1 cellular context compared by ENCODE assay signal in the genomic region with DNA sequence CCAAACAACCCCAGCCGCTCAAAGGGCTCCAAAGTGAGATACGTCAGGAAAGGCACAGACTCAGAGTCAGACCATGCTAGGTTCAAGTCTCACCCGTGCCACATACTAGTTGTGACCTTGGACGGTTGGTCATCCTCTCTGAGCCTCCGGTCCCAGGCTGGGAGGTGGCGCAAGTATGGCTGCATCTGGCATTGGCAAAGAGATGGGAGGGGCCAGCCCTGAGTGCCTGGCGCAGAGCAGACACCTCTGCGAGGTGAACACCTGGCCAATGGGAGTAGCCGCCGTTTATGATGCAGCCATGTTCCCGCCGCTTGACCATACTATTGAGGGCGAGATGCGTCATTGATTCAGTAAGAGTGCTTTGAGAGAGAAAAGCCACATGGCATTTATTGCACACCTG.
TF ChIP-seq lines count a peak whose summit lies in the region.

No MANE protein-coding gene starts in this region.

TF ChIP-seq in WTC11, 78 proteins besides CTCF, POLR2A, EP300 and RAD21 (continued from another document):
- no peak for TF ChIP-seq OVOL2 (CRISPR knock-in tag; IDR thresholded peaks at IDR 0.05; ENCODE audit: borderline replicate concordance)
- TF ChIP-seq, protein P1, sequence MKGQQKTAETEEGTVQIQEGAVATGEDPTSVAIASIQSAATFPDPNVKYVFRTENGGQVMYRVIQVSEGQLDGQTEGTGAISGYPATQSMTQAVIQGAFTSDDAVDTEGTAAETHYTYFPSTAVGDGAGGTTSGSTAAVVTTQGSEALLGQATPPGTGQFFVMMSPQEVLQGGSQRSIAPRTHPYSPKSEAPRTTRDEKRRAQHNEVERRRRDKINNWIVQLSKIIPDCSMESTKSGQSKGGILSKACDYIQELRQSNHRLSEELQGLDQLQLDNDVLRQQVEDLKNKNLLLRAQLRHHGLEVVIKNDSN (CRISPR knock-in tag; IDR thresholded peaks at IDR 0.05), result no peak
- no peak for TF ChIP-seq SMAD3 (CRISPR knock-in tag; IDR thresholded peaks at IDR 0.05; ENCODE audit: borderline replicate concordance)
- no peak for TF ChIP-seq NR1H2 (CRISPR knock-in tag; IDR thresholded peaks at IDR 0.05)
- no peak for TF ChIP-seq MYBL2 (CRISPR knock-in tag; IDR thresholded peaks at IDR 0.05)
- TF ChIP-seq RORB (CRISPR knock-in tag; IDR thresholded peaks at IDR 0.05), result no peak
- TF ChIP-seq FOXJ3 (CRISPR knock-in tag; IDR thresholded peaks at IDR 0.05; ENCODE audit: borderline replicate concordance), result no peak
- TF ChIP-seq, protein P2, sequence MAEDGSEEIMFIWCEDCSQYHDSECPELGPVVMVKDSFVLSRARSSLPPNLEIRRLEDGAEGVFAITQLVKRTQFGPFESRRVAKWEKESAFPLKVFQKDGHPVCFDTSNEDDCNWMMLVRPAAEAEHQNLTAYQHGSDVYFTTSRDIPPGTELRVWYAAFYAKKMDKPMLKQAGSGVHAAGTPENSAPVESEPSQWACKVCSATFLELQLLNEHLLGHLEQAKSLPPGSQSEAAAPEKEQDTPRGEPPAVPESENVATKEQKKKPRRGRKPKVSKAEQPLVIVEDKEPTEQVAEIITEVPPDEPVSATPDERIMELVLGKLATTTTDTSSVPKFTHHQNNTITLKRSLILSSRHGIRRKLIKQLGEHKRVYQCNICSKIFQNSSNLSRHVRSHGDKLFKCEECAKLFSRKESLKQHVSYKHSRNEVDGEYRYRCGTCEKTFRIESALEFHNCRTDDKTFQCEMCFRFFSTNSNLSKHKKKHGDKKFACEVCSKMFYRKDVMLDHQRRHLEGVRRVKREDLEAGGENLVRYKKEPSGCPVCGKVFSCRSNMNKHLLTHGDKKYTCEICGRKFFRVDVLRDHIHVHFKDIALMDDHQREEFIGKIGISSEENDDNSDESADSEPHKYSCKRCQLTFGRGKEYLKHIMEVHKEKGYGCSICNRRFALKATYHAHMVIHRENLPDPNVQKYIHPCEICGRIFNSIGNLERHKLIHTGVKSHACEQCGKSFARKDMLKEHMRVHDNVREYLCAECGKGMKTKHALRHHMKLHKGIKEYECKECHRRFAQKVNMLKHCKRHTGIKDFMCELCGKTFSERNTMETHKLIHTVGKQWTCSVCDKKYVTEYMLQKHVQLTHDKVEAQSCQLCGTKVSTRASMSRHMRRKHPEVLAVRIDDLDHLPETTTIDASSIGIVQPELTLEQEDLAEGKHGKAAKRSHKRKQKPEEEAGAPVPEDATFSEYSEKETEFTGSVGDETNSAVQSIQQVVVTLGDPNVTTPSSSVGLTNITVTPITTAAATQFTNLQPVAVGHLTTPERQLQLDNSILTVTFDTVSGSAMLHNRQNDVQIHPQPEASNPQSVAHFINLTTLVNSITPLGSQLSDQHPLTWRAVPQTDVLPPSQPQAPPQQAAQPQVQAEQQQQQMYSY (CRISPR knock-in tag; IDR thresholded peaks at IDR 0.05), result no peak
- no peak for TF ChIP-seq TCF7 (CRISPR knock-in tag; IDR thresholded peaks at IDR 0.05; ENCODE audit: low read depth)
- TF ChIP-seq, protein P3, sequence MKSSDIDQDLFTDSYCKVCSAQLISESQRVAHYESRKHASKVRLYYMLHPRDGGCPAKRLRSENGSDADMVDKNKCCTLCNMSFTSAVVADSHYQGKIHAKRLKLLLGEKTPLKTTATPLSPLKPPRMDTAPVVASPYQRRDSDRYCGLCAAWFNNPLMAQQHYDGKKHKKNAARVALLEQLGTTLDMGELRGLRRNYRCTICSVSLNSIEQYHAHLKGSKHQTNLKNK (CRISPR knock-in tag; IDR thresholded peaks at IDR 0.05), result no peak
- TF ChIP-seq, protein P4, sequence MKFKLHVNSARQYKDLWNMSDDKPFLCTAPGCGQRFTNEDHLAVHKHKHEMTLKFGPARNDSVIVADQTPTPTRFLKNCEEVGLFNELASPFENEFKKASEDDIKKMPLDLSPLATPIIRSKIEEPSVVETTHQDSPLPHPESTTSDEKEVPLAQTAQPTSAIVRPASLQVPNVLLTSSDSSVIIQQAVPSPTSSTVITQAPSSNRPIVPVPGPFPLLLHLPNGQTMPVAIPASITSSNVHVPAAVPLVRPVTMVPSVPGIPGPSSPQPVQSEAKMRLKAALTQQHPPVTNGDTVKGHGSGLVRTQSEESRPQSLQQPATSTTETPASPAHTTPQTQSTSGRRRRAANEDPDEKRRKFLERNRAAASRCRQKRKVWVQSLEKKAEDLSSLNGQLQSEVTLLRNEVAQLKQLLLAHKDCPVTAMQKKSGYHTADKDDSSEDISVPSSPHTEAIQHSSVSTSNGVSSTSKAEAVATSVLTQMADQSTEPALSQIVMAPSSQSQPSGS (CRISPR knock-in tag; IDR thresholded peaks at IDR 0.05; ENCODE audit: borderline replicate concordance, low read depth), result no peak
- no peak for TF ChIP-seq NFYB (CRISPR knock-in tag; conservative IDR thresholded peaks at IDR 0.05; ENCODE audit: low read depth)
- no peak for TF ChIP-seq EMX1 (CRISPR knock-in tag; IDR thresholded peaks at IDR 0.05)
- no peak for TF ChIP-seq GTF2I (CRISPR knock-in tag; conservative IDR thresholded peaks at IDR 0.05)
TF ChIP-seq in WTC11: peak in this region for 0.
